In genomic region chr16:24730914-24731313, GRCh38 we compare ENCODE assay signal across 8 cellular contexts. TPM values are rescaled to one million over a fixed set of nuclear protein-coding genes. Genes with fewer than 3 reads are reported as not detected.
DNase-seq lines count a peak whose midpoint lies in the region; ATAC-seq, FAIRE-seq and TF ChIP-seq lines count a peak whose summit lies in the region.

No MANE protein-coding gene starts in this region.

- H3K36me3 ChIP-seq in ascending aorta, result peaks cover 3 to 4% of the 10 kb centered on the region in 2 donors
- H3K36me3 ChIP-seq in HepG2 (replicated peaks in 1 of 2; ENCODE audit: control insufficient read depth in 1 of 2, insufficient read depth in 2 of 2, low read length in 2 of 2), result peaks cover 2 to 24% of the 10 kb centered on the region in 2 experiments; a peak in 4 of 5 replicates
- peaks cover 0 to 10% (median 0%) of the 10 kb centered on the region in 3 donors for H3K36me3 ChIP-seq in tibial artery

- no peak for TF ChIP-seq CTCF in ascending aorta (IDR thresholded peaks at IDR 0.05)
- TF ChIP-seq CTCF in HepG2 (CRISPR knock-in tag; IDR thresholded peaks at IDR 0.05), result no peak
- no peak for TF ChIP-seq CTCF in tibial artery (IDR thresholded peaks at IDR 0.05)
- TF ChIP-seq CTCF in GM10266 (IDR thresholded peaks at IDR 0.05; ENCODE audit: control insufficient read depth, insufficient read depth, low read depth, missing control alignments), result no peak
- no peak for TF ChIP-seq CTCF in lower leg skin (IDR thresholded peaks at IDR 0.05)

- no peak for TF ChIP-seq RAD21 in HepG2 (CRISPR knock-in tag; IDR thresholded peaks at IDR 0.05)

- in situ Hi-C loops in HepG2 (cut with HindIII; ENCODE audit: extremely low pct_ligation_motif_present, low pct_unique_long_range_greater_than_20kb), result no loop called here

- WGBS in HepG2 (ENCODE audit: low lambda C conversion rate), result 11% methylated on average over 6 of the region's 6 CpGs
- 11 to 19% methylated on average over 6 of the region's 6 CpGs for whole genome bisulfite sequencing in lower leg skin, 2 donors

- intact Hi-C loops in ascending aorta (cut with DNase I) (loop anchor here (5.0 kb wide), 1 partner anchor 189 kb away; no protein-coding TSS in a partner anchor), HepG2 (cut with micrococcal nuclease; ENCODE audit: unreplicated experiment) (loop anchor here (2.0 kb wide), 1 partner anchor 190 kb away; no protein-coding TSS in a partner anchor), tibial artery (cut with DNase I; ENCODE audit: low total_unique reads) (no loop called here), lower leg skin (cut with DNase I; ENCODE audit: low total_unique reads) (no loop called here)

- CTCF ChIA-PET in HepG2 (lab: Yijun Ruan, JAX; ENCODE audit: low intra/inter-chr PET ratio, low total read pairs), result no interaction called here

- no peak for FAIRE-seq in HepG2 (lab: Jason Lieb, UNC)

- POLR2A ChIA-PET in HepG2 (lab: Yijun Ruan, JAX), result interaction anchor here (0.7 to 1.4 kb wide), 5 partner anchors 8 to 264 kb away, joined by 3 to 5 read pairs (median 3); no protein-coding TSS in a partner anchor

- no peak for TF ChIP-seq EP300 in HepG2 (IDR thresholded peaks at IDR 0.05; ENCODE audit: low read depth in 2 of 2, low read length in 2 of 2)
- no peak for TF ChIP-seq EP300 in HepG2 (CRISPR knock-in tag; IDR thresholded peaks at IDR 0.05; ENCODE audit: borderline replicate concordance)

- H3K4me2 ChIP-seq in HepG2 (ENCODE audit: low read depth, low read length), result peak overlapping the region; percentile 72

- ATAC-seq in activated T-cell treated with anti-CD3 and anti-CD28 coated beads, Interleukin-2, amount 50 U/mL, for 4 hours, result no peak
- no peak for ATAC-seq in HepG2

- TF ChIP-seq POLR2A in HepG2 (IDR thresholded peaks at IDR 0.05; ENCODE audit: insufficient read depth in 1 of 2, low read depth in 2 of 2, low read length in 2 of 2) (no peak), lower leg skin (IDR thresholded peaks at IDR 0.05) (no peak)

- no peak overlapping the region for H2AFZ ChIP-seq in HepG2 (ENCODE audit: low read length)

- H3K9me3 Mint-ChIP-seq in activated T-cell treated with anti-CD3 and anti-CD28 coated beads, Interleukin-2, amount 50 U/mL, for 4 hours, result no peaks in the 10 kb centered on the region

- no peaks in the 10 kb centered on the region for H3K27me3 ChIP-seq in ascending aorta
- no peaks in the 10 kb centered on the region; a peak in 1 of 5 replicates for H3K27me3 ChIP-seq in HepG2 (ENCODE audit: control insufficient read depth in 1 of 2, insufficient read depth in 2 of 2, low read length in 2 of 2)
- no peaks in the 10 kb centered on the region for H3K27me3 ChIP-seq in tibial artery

- peaks cover 24% of the 10 kb centered on the region for H4K20me1 ChIP-seq in HepG2 (ENCODE audit: insufficient read depth, low read length)

- H3K27me3 Mint-ChIP-seq in activated T-cell treated with anti-CD3 and anti-CD28 coated beads, Interleukin-2, amount 50 U/mL, for 4 hours (ENCODE audit: low read depth), result no peaks in the 10 kb centered on the region

- H3K36me3 Mint-ChIP-seq in activated T-cell treated with anti-CD3 and anti-CD28 coated beads, Interleukin-2, amount 50 U/mL, for 4 hours (ENCODE audit: insufficient read depth), result peaks cover 24% of the 10 kb centered on the region

- peak overlapping the region; percentile 97 to 98 for H3K27ac ChIP-seq in ascending aorta
- peak overlapping the region; percentile 87 for H3K27ac ChIP-seq in HepG2 (ENCODE audit: extremely low read length, insufficient read depth, low read length)
- peak overlapping the region; percentile 90 to 96 for H3K27ac ChIP-seq in tibial artery

- H3K4me3 ChIP-seq in ascending aorta, result peak overlapping the region; percentile 86 to 93
- H3K4me3 ChIP-seq in HepG2 (replicated peaks in 1 of 3; ENCODE audit: insufficient read depth in 1 of 3, low read depth in 2 of 3, low read length in 3 of 3), result peak overlapping the region; percentile 92 to 99 (median 96)
- H3K4me3 ChIP-seq in tibial artery, result peak overlapping the region; percentile 63 to 82
- H3K4me3 ChIP-seq in lower leg skin (ENCODE audit: low read depth, poor library complexity, severe bottlenecking), result no peak overlapping the region

- BruUV-seq in HepG2 (replicated peaks; lab: Mats Ljungman, UMichigan), result TSS peak; percentile 53

- H3K9me3 ChIP-seq in ascending aorta, result no peaks in the 10 kb centered on the region
- H3K9me3 ChIP-seq in HepG2 (ENCODE audit: low read length), result no peaks in the 10 kb centered on the region
- no peaks in the 10 kb centered on the region for H3K9me3 ChIP-seq in tibial artery

- H3K4me3 Mint-ChIP-seq in activated T-cell treated with anti-CD3 and anti-CD28 coated beads, Interleukin-2, amount 50 U/mL, for 4 hours, result peak overlapping the region; percentile 99

- H3K4me1 ChIP-seq in ascending aorta (peaks cover 6 to 32% of the 10 kb centered on the region in 2 donors), HepG2 (ENCODE audit: insufficient read depth, low read length) (peaks cover 65% of the 10 kb centered on the region), tibial artery (peaks cover 0 to 60% (median 38%) of the 10 kb centered on the region in 4 donors)

- H3K4me1 Mint-ChIP-seq in activated T-cell treated with anti-CD3 and anti-CD28 coated beads, Interleukin-2, amount 50 U/mL, for 4 hours (ENCODE audit: low read depth), result peaks cover 54% of the 10 kb centered on the region

- H3K9ac ChIP-seq in HepG2 (ENCODE audit: insufficient read depth, low read depth, low read length), result peak overlapping the region; percentile 89

- no peak for DNase-seq in activated T-cell treated with anti-CD3 and anti-CD28 coated beads, Interleukin-2, amount 50 U/mL, for 4 hours
- DNase-seq in activated T-cell treated with anti-CD3 and anti-CD28 coated beads, Interleukin-2, amount 50 U/mL, for 1 hour, result no peak
- DNase-seq in ascending aorta (ENCODE audit: low spot score in 2 of 2), result no peak
- no peak for DNase-seq in HepG2 (ENCODE audit: low spot score)
- no peak for DNase-seq in tibial artery
- no peak for DNase-seq in GM10266 (ENCODE audit: extremely low spot score)
- DNase-seq in lower leg skin (ENCODE audit: low spot score in 2 of 2), result no peak
- no peak for DNase-seq in DMS79 (lab: John Stamatoyannopoulos, UW)

- H3K79me2 ChIP-seq in HepG2 (ENCODE audit: insufficient read depth, low read length), result peaks cover 60% of the 10 kb centered on the region

TF ChIP-seq in HepG2, 621 proteins besides CTCF, POLR2A, EP300 and RAD21:
- TF ChIP-seq CREB3 (CRISPR knock-in tag; IDR thresholded peaks at IDR 0.05), result 0 out of 2 replicates have a peak, but pooled peaks have one; percentile 47
- TF ChIP-seq SNAPC2 (CRISPR knock-in tag; IDR thresholded peaks at IDR 0.05), result no peak
- TF ChIP-seq NR2C2 (CRISPR knock-in tag; IDR thresholded peaks at IDR 0.05; ENCODE audit: borderline replicate concordance), result no peak
- 0 out of 2 replicates have a peak, but pooled peaks have one; percentile 6 for TF ChIP-seq KMT2B (CRISPR knock-in tag; IDR thresholded peaks at IDR 0.05)
- 0 out of 2 replicates have a peak, but pooled peaks have one; percentile 17 for TF ChIP-seq RBFOX2 (IDR thresholded peaks at IDR 0.05; ENCODE audit: low read depth, low read length)

RNA-seq across cellular contexts. Expression of gene TNRC6A, which starts 1.5 kb away (rescaled TPM):
- 10 to 100 TPM; 39.3 to 53.8 (median 43.8) TPM for total RNA-seq in activated T-cell treated with anti-CD3 and anti-CD28 coated beads, Interleukin-2, amount 50 U/mL, for 4 hours
- total RNA-seq in ascending aorta (36.7 TPM), HepG2 (2016; rRNA removed; fragmentation: Illumina TruSeq; extraction: Trizol) (26.7 and 30.9 TPM in 2 replicates), lower leg skin (10 to 100 TPM; 25.9 to 55.6 (median 30.1) TPM)
- total RNA-seq in HepG2 (2016; cell fraction: cytosol; rRNA removed; fragmentation: Illumina TruSeq; extraction: Trizol; ENCODE audit: low read depth), result 6.9 and 8.1 TPM in 2 replicates
- 24.9 and 33.4 TPM in 2 replicates for total RNA-seq in HepG2 (2016; cell fraction: insoluble cytoplasmic fraction; rRNA removed; fragmentation: Illumina TruSeq; extraction: Trizol)
- 10.5 and 13.0 TPM in 2 replicates for total RNA-seq in HepG2 (2016; cell fraction: membrane; rRNA removed; fragmentation: Illumina TruSeq; extraction: Trizol)
- total RNA-seq in HepG2 (2016; cell fraction: nucleus; rRNA removed; fragmentation: Illumina TruSeq; extraction: Trizol), result 75.1 and 92.8 TPM in 2 replicates
- 43.6 and 49.2 TPM in 2 replicates for polyA plus RNA-seq in HepG2 (2011; rRNA removed)
- 25.1 and 25.7 TPM in 2 replicates for polyA plus RNA-seq in HepG2 (2011; cell fraction: cytosol; rRNA removed)
- 154 and 160 TPM in 2 replicates for polyA plus RNA-seq in HepG2 (2011; cell fraction: nucleus; rRNA removed)
- 30.0 and 33.6 TPM in 2 replicates for polyA plus RNA-seq in HepG2 (2012)
- 0.53 and 1.5 TPM in 2 replicates for polyA plus RNA-seq in HepG2 (2016; cell fraction: cytosol; fragmentation: Illumina TruSeq; extraction: Trizol; ENCODE audit: low read depth)
- 17.2 and 18.0 TPM in 2 replicates for polyA plus RNA-seq in HepG2 (2016; cell fraction: insoluble cytoplasmic fraction; fragmentation: Illumina TruSeq; extraction: Trizol; ENCODE audit: low read depth)
- polyA plus RNA-seq in HepG2 (2016; cell fraction: membrane; fragmentation: Illumina TruSeq; extraction: Trizol; ENCODE audit: low read depth), result 1.1 and 1.6 TPM in 2 replicates
- 103 and 113 TPM in 2 replicates for polyA plus RNA-seq in HepG2 (2016; cell fraction: nucleus; fragmentation: Illumina TruSeq; extraction: Trizol; ENCODE audit: insufficient read depth, low read depth)
- 70.9 TPM in 2 replicates for polyA minus RNA-seq in HepG2 (2011; rRNA and poly(A)+ RNA removed; ENCODE audit: low replicate concordance)
- 19.3 and 29.4 TPM in 2 replicates for polyA minus RNA-seq in HepG2 (2011; cell fraction: cytosol; rRNA and poly(A)+ RNA removed)
- 205 and 259 TPM in 2 replicates for polyA minus RNA-seq in HepG2 (2011; cell fraction: nucleus; rRNA and poly(A)+ RNA removed)

Comparison
In these comparisons a context has a peak if more than half of its experiments do, and no peak if none do; other contexts are left out.
1. intact Hi-C loops: an anchor here in ascending aorta (5.0 kb wide) and HepG2 (2.0 kb wide); none called in tibial artery and lower leg skin.